In genomic region chr17:42577532-42578281, GRCh38 we compare ENCODE assay signal across 1 cellular context.
TF ChIP-seq lines count a peak whose summit lies in the region.

TSS of gene PSMC3IP (minus strand) at chr17:42577729. CDS start at chr17:42577686, 43 bp downstream.

TF ChIP-seq in HepG2, 621 proteins besides CTCF, POLR2A, EP300 and RAD21 (continued from another document and continues in another):
- TF ChIP-seq, protein P1, sequence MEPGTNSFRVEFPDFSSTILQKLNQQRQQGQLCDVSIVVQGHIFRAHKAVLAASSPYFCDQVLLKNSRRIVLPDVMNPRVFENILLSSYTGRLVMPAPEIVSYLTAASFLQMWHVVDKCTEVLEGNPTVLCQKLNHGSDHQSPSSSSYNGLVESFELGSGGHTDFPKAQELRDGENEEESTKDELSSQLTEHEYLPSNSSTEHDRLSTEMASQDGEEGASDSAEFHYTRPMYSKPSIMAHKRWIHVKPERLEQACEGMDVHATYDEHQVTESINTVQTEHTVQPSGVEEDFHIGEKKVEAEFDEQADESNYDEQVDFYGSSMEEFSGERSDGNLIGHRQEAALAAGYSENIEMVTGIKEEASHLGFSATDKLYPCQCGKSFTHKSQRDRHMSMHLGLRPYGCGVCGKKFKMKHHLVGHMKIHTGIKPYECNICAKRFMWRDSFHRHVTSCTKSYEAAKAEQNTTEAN (CRISPR knock-in tag; conservative IDR thresholded peaks at IDR 0.05): peak; percentile 65
- TF ChIP-seq ZNF292 (CRISPR knock-in tag; IDR thresholded peaks at IDR 0.05; ENCODE audit: borderline replicate concordance, low read depth) (no peak), SIX1 (CRISPR knock-in tag; IDR thresholded peaks at IDR 0.05; ENCODE audit: borderline replicate concordance) (0 out of 2 replicates have a peak, but pooled peaks have one; percentile 31), ZNF354B (CRISPR knock-in tag; IDR thresholded peaks at IDR 0.05) (peak; percentile 17; the same call in 1 of the 2 replicates), NFE2L1 (CRISPR knock-in tag; IDR thresholded peaks at IDR 0.05; ENCODE audit: borderline replicate concordance) (0 out of 2 replicates have a peak, but pooled peaks have one; percentile 8), ZNF550 (CRISPR knock-in tag; IDR thresholded peaks at IDR 0.05; ENCODE audit: borderline replicate concordance) (peak; percentile 10; the same call in 1 of the 2 replicates), SALL1 (CRISPR knock-in tag; IDR thresholded peaks at IDR 0.05) (peak; percentile 86), ZNF430 (CRISPR knock-in tag; IDR thresholded peaks at IDR 0.05) (peak; percentile 77; the same call in 1 of the 2 replicates), FOSL2 (CRISPR knock-in tag; IDR thresholded peaks at IDR 0.05) (peak; percentile 44), ZNF776 (CRISPR knock-in tag; IDR thresholded peaks at IDR 0.05) (0 out of 2 replicates have a peak, but pooled peaks have one; percentile 24), ZNF749 (CRISPR knock-in tag; IDR thresholded peaks at IDR 0.05; ENCODE audit: borderline replicate concordance) (peak; percentile 92; the same call in 1 of the 2 replicates), ZNF18 (CRISPR knock-in tag; IDR thresholded peaks at IDR 0.05; ENCODE audit: insufficient replicate concordance) (peak; percentile 84), KLF11 (CRISPR knock-in tag; IDR thresholded peaks at IDR 0.05) (peak; percentile 89; the same call in 1 of the 2 replicates), ISX (CRISPR knock-in tag; conservative IDR thresholded peaks at IDR 0.05) (0 out of 2 replicates have a peak, but pooled peaks have one; percentile 34), SP140L (CRISPR knock-in tag; IDR thresholded peaks at IDR 0.05; ENCODE audit: borderline replicate concordance) (no peak), ZBTB21 (CRISPR knock-in tag; IDR thresholded peaks at IDR 0.05) (no peak), YY1 (IDR thresholded peaks at IDR 0.05; ENCODE audit: insufficient read depth, insufficient replicate concordance, low read depth, low read length) (peak; percentile 73), SATB2 (CRISPR knock-in tag; IDR thresholded peaks at IDR 0.05) (peak; percentile 63), IRF9 (CRISPR knock-in tag; IDR thresholded peaks at IDR 0.05; ENCODE audit: borderline replicate concordance) (peak; percentile 85), ZNF383 (CRISPR knock-in tag; IDR thresholded peaks at IDR 0.05; ENCODE audit: borderline replicate concordance) (peak; percentile 12; the same call in 1 of the 2 replicates), ZNF780A (CRISPR knock-in tag; IDR thresholded peaks at IDR 0.05) (no peak), JARID2 (CRISPR knock-in tag; IDR thresholded peaks at IDR 0.05; ENCODE audit: insufficient replicate concordance) (peak; percentile 64), XBP1 (CRISPR knock-in tag; IDR thresholded peaks at IDR 0.05) (no peak), RCOR2 (CRISPR knock-in tag; IDR thresholded peaks at IDR 0.05) (no peak), SUZ12 (IDR thresholded peaks at IDR 0.05; ENCODE audit: low read depth, low read length) (no peak), SMC3 (IDR thresholded peaks at IDR 0.05; ENCODE audit: low read length) (peak; percentile 19), POGZ (CRISPR knock-in tag; IDR thresholded peaks at IDR 0.05) (peak; percentile 81), ZNF567 (CRISPR knock-in tag; IDR thresholded peaks at IDR 0.05; ENCODE audit: borderline replicate concordance) (peak; percentile 36; the same call in 1 of the 2 replicates), MIER3 (CRISPR knock-in tag; IDR thresholded peaks at IDR 0.05; ENCODE audit: borderline replicate concordance) (no peak), ZMYM3 (CRISPR knock-in tag; IDR thresholded peaks at IDR 0.05) (no peak), ZNF337 (CRISPR knock-in tag; IDR thresholded peaks at IDR 0.05; ENCODE audit: borderline replicate concordance, low read depth) (0 out of 2 replicates have a peak, but pooled peaks have one; percentile 81), MBNL3 (CRISPR knock-in tag; conservative IDR thresholded peaks at IDR 0.05) (no peak), ARNTL (CRISPR knock-in tag; IDR thresholded peaks at IDR 0.05) (peak; percentile 28), HOXA3 (CRISPR knock-in tag; IDR thresholded peaks at IDR 0.05) (peak; percentile 81; the same call in 1 of the 2 replicates), JUNB (CRISPR knock-in tag; IDR thresholded peaks at IDR 0.05; ENCODE audit: borderline replicate concordance) (no peak), MYC (CRISPR knock-in tag; IDR thresholded peaks at IDR 0.05; ENCODE audit: borderline replicate concordance) (peak; percentile 78), BHLHE40 (IDR thresholded peaks at IDR 0.05; ENCODE audit: low read length) (peak; percentile 41; the same call in 1 of the 2 replicates), CBX5 (CRISPR knock-in tag; IDR thresholded peaks at IDR 0.05; ENCODE audit: borderline replicate concordance) (peak; percentile 80), REST (IDR thresholded peaks at IDR 0.05; ENCODE audit: borderline replicate concordance in 1 of 2, low read depth in 1 of 2, low read length in 2 of 2) (peak in 1 of 2 experiments; percentile 37; a peak in 1 of 4 replicates), AFF4 (CRISPR knock-in tag; IDR thresholded peaks at IDR 0.05) (peak; percentile 77), KMT2A (CRISPR knock-in tag; IDR thresholded peaks at IDR 0.05) (peak; percentile 87; the same call in 1 of the 2 replicates), CC2D1A (CRISPR knock-in tag; IDR thresholded peaks at IDR 0.05) (0 out of 2 replicates have a peak, but pooled peaks have one; percentile 14), NR2F2 (IDR thresholded peaks at IDR 0.05; ENCODE audit: borderline replicate concordance, low read depth) (peak; percentile 47; the same call in 1 of the 2 replicates)
- TF ChIP-seq, protein P2, sequence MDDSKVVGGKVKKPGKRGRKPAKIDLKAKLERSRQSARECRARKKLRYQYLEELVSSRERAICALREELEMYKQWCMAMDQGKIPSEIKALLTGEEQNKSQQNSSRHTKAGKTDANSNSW (CRISPR knock-in tag; IDR thresholded peaks at IDR 0.05; ENCODE audit: borderline replicate concordance): no peak
- TF ChIP-seq, protein P3, sequence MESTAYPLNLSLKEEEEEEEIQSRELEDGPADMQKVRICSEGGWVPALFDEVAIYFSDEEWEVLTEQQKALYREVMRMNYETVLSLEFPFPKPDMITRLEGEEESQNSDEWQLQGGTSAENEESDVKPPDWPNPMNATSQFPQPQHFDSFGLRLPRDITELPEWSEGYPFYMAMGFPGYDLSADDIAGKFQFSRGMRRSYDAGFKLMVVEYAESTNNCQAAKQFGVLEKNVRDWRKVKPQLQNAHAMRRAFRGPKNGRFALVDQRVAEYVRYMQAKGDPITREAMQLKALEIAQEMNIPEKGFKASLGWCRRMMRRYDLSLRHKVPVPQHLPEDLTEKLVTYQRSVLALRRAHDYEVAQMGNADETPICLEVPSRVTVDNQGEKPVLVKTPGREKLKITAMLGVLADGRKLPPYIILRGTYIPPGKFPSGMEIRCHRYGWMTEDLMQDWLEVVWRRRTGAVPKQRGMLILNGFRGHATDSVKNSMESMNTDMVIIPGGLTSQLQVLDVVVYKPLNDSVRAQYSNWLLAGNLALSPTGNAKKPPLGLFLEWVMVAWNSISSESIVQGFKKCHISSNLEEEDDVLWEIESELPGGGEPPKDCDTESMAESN (CRISPR knock-in tag; conservative IDR thresholded peaks at IDR 0.05): peak; percentile 38
- TF ChIP-seq, protein P4, sequence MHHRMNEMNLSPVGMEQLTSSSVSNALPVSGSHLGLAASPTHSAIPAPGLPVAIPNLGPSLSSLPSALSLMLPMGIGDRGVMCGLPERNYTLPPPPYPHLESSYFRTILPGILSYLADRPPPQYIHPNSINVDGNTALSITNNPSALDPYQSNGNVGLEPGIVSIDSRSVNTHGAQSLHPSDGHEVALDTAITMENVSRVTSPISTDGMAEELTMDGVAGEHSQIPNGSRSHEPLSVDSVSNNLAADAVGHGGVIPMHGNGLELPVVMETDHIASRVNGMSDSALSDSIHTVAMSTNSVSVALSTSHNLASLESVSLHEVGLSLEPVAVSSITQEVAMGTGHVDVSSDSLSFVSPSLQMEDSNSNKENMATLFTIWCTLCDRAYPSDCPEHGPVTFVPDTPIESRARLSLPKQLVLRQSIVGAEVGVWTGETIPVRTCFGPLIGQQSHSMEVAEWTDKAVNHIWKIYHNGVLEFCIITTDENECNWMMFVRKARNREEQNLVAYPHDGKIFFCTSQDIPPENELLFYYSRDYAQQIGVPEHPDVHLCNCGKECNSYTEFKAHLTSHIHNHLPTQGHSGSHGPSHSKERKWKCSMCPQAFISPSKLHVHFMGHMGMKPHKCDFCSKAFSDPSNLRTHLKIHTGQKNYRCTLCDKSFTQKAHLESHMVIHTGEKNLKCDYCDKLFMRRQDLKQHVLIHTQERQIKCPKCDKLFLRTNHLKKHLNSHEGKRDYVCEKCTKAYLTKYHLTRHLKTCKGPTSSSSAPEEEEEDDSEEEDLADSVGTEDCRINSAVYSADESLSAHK (CRISPR knock-in tag; IDR thresholded peaks at IDR 0.05; ENCODE audit: borderline replicate concordance): 0 out of 2 replicates have a peak, but pooled peaks have one; percentile 60
